10 cellular contexts compared by ENCODE assay signal in the genomic region with DNA sequence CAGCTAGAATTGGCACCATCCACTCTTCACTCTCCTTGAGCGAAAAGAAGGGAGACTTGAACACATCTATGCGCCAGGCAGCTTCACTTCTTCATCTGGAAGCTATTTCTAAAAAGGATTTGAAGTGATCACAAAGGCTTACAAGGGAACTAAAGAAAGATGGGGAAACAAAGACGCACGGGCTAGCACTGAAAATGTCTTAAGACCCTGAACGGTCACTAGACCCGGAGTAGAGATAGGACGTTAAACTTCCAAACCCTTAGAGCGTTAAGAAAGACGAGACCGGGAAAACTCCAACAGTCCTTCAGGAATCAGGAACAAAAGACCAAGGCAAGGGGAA. TPM values are rescaled to one million over a fixed set of nuclear protein-coding genes. Genes with fewer than 3 reads are reported as not detected.
DNase-seq lines count a peak whose midpoint lies in the region; ATAC-seq and TF ChIP-seq lines count a peak whose summit lies in the region.
"Had no signal": no experiment of that assay in that cellular context is flagged by ENCODE, and none has a peak within 500 bp of the region (broad histone marks: within the 10 kb centered on the region; RNA-seq: fewer than 3 reads in every experiment).

No MANE protein-coding gene starts in this region.

- TF ChIP-seq POLR2A in transverse colon (IDR thresholded peaks at IDR 0.05) = no peak

- no peaks in the 10 kb centered on the region for H3K9me3 Mint-ChIP-seq in activated T-cell treated with anti-CD3 and anti-CD28 coated beads, Interleukin-2, amount 50 U/mL, for 4 hours
- H3K9me3 Mint-ChIP-seq in activated T-helper 1 cell treated with anti-CD3 and anti-CD28 coated beads, Interleukin-12 subunit alpha, Interleukin-12 subunit beta, Interleukin-2, Interleukin-4 antibody, amounts not matched to agents 30 ng/mL and 10 ng/mL and 1 ng/mL, durations not matched to agents 14 hours and 24 hours and 36 hours = no peaks in the 10 kb centered on the region
- H3K9me3 Mint-ChIP-seq: effector memory CD8-positive, alpha-beta T cell had no signal

- H3K27ac ChIP-seq in left lung = peak overlapping the region in 1 of 2 donors; percentile 0
- no peak overlapping the region for H3K27ac ChIP-seq in thymus (ENCODE audit: low read depth)
- H3K27ac ChIP-seq in transverse colon = no peak overlapping the region
- H3K27ac ChIP-seq: neutrophil had no signal

- no peak for ATAC-seq in activated T-cell treated with anti-CD3 and anti-CD28 coated beads, Interleukin-2, amount 50 U/mL, for 4 hours
- ATAC-seq in left lung = peak; percentile 4

- 36% methylated on average over 10 of the region's 10 CpGs for WGBS in thymus
- WGBS in transverse colon (ENCODE audit: low coverage in 1 of 2), 2 donors = 43% methylated on average over 10 of the region's 10 CpGs; no CpG with 5 or more reads in 1 of the 2 donors

- TF ChIP-seq CTCF in left lung (IDR thresholded peaks at IDR 0.05) (no peak), transverse colon (IDR thresholded peaks at IDR 0.05) (no peak)

- peaks cover 6% of the 10 kb centered on the region for H3K4me1 Mint-ChIP-seq in activated T-cell treated with anti-CD3 and anti-CD28 coated beads, Interleukin-2, amount 50 U/mL, for 4 hours (ENCODE audit: low read depth)
- H3K4me1 Mint-ChIP-seq in activated T-helper 1 cell treated with anti-CD3 and anti-CD28 coated beads, Interleukin-12 subunit alpha, Interleukin-12 subunit beta, Interleukin-2, Interleukin-4 antibody, amounts not matched to agents 30 ng/mL and 10 ng/mL and 1 ng/mL, durations not matched to agents 14 hours and 24 hours and 36 hours (ENCODE audit: low read depth) = peaks cover 7% of the 10 kb centered on the region

- peaks cover 63% of the 10 kb centered on the region for H3K27me3 Mint-ChIP-seq in activated T-cell treated with anti-CD3 and anti-CD28 coated beads, Interleukin-2, amount 50 U/mL, for 4 hours (ENCODE audit: low read depth)
- peaks cover 77% of the 10 kb centered on the region for H3K27me3 Mint-ChIP-seq in activated T-helper 1 cell treated with anti-CD3 and anti-CD28 coated beads, Interleukin-12 subunit alpha, Interleukin-12 subunit beta, Interleukin-2, Interleukin-4 antibody, amounts not matched to agents 30 ng/mL and 10 ng/mL and 1 ng/mL, durations not matched to agents 14 hours and 24 hours and 36 hours (ENCODE audit: insufficient read depth)

- H3K4me3 ChIP-seq in left lung = peak overlapping the region; percentile 19 to 28
- H3K4me3 ChIP-seq in thymus (ENCODE audit: low read length) = peak overlapping the region; percentile 12
- peak overlapping the region in 2 of 4 donors; percentile 34 to 49 for H3K4me3 ChIP-seq in transverse colon

- TF ChIP-seq EP300 in transverse colon (IDR thresholded peaks at IDR 0.05; ENCODE audit: low read depth) = no peak

- intact Hi-C loops in activated T-helper 1 cell treated with anti-CD3 and anti-CD28 coated beads, Interleukin-12 subunit alpha, Interleukin-12 subunit beta, Interleukin-2, Interleukin-4 antibody, amounts not matched to agents 30 ng/mL and 10 ng/mL and 1 ng/mL, durations not matched to agents 14 hours and 24 hours and 36 hours (cut with micrococcal nuclease) = no loop called here
- intact Hi-C loops in left lung (cut with DNase I) = no loop called here
- intact Hi-C loops in transverse colon (cut with DNase I; ENCODE audit: low total_unique reads) = loop anchor here (10.0 kb wide), 1 partner anchor 149 kb away; a partner anchor contains a TSS

- no peak for DNase-seq in activated T-cell treated with anti-CD3 and anti-CD28 coated beads, Interleukin-2, amount 50 U/mL, for 4 hours
- no peak for DNase-seq in activated T-cell treated with anti-CD3 and anti-CD28 coated beads, Interleukin-2, amount 50 U/mL, for 48 hours
- DNase-seq in activated T-helper 1 cell treated with anti-CD3 and anti-CD28 coated beads, Interleukin-12 subunit alpha, Interleukin-12 subunit beta, Interleukin-2, Interleukin-4 antibody, amounts not matched to agents 30 ng/mL and 10 ng/mL and 1 ng/mL, durations not matched to agents 14 hours and 24 hours and 36 hours (ENCODE audit: low spot score) = no peak
- DNase-seq in left lung (no peak), DMS79 treated with DMSO at 0.1 percent for 48 hours (lab: John Stamatoyannopoulos, UW) (no peak), mesenteric fat pad (ENCODE audit: low spot score) (no peak), transverse colon (no peak)

- no peaks in the 10 kb centered on the region for H3K36me3 Mint-ChIP-seq in activated T-cell treated with anti-CD3 and anti-CD28 coated beads, Interleukin-2, amount 50 U/mL, for 4 hours (ENCODE audit: insufficient read depth)
- no peaks in the 10 kb centered on the region for H3K36me3 Mint-ChIP-seq in activated T-helper 1 cell treated with anti-CD3 and anti-CD28 coated beads, Interleukin-12 subunit alpha, Interleukin-12 subunit beta, Interleukin-2, Interleukin-4 antibody, amounts not matched to agents 30 ng/mL and 10 ng/mL and 1 ng/mL, durations not matched to agents 14 hours and 24 hours and 36 hours (ENCODE audit: low read depth)

- H3K36me3 ChIP-seq in left lung (no peaks in the 10 kb centered on the region), thymus (ENCODE audit: control insufficient read depth, insufficient read depth) (no peaks in the 10 kb centered on the region), transverse colon (no peaks in the 10 kb centered on the region)
- H3K36me3 ChIP-seq: neutrophil had no signal

- peaks cover 25 to 42% of the 10 kb centered on the region in 2 donors for H3K27me3 ChIP-seq in left lung
- peaks cover 16% of the 10 kb centered on the region for H3K27me3 ChIP-seq in thymus (ENCODE audit: control insufficient read depth, insufficient read depth)
- H3K27me3 ChIP-seq in transverse colon = peaks cover 81% of the 10 kb centered on the region

- in situ Hi-C loops in transverse colon (cut with MboI; ENCODE audit: low pct_ligation_motif_present in 1 of 4, low pct_unique_long_range_greater_than_20kb in 1 of 4, low sequenced_read_pairs in 3 of 4) = no loop called here

- H3K9me3 ChIP-seq in left lung (no peaks in the 10 kb centered on the region), thymus (ENCODE audit: control insufficient read depth) (no peaks in the 10 kb centered on the region), transverse colon (no peaks in the 10 kb centered on the region)
- H3K9me3 ChIP-seq: neutrophil had no signal

- peak overlapping the region; percentile 63 for H3K4me3 Mint-ChIP-seq in activated T-cell treated with anti-CD3 and anti-CD28 coated beads, Interleukin-2, amount 50 U/mL, for 4 hours
- H3K4me3 Mint-ChIP-seq in activated T-helper 1 cell treated with anti-CD3 and anti-CD28 coated beads, Interleukin-12 subunit alpha, Interleukin-12 subunit beta, Interleukin-2, Interleukin-4 antibody, amounts not matched to agents 30 ng/mL and 10 ng/mL and 1 ng/mL, durations not matched to agents 14 hours and 24 hours and 36 hours = peak overlapping the region; percentile 43

- no peak overlapping the region for H3K27ac Mint-ChIP-seq in activated T-helper 1 cell treated with anti-CD3 and anti-CD28 coated beads, Interleukin-12 subunit alpha, Interleukin-12 subunit beta, Interleukin-2, Interleukin-4 antibody, amounts not matched to agents 30 ng/mL and 10 ng/mL and 1 ng/mL, durations not matched to agents 14 hours and 24 hours and 36 hours
- H3K27ac Mint-ChIP-seq: effector memory CD8-positive, alpha-beta T cell had no signal

- H3K4me1 ChIP-seq in left lung (peaks cover 0 to 18% of the 10 kb centered on the region in 2 donors), thymus (ENCODE audit: control insufficient read depth, insufficient read depth, low read length) (no peaks in the 10 kb centered on the region), transverse colon (peaks cover 0 to 11% (median 7%) of the 10 kb centered on the region in 4 donors)

RNA-seq across cellular contexts. Expression of a gene that starts 47.5 kb away (rescaled TPM):
- under 1 TPM in 1 of 3 donors, not detected in 2; 0.15 TPM for total RNA-seq in activated T-cell treated with anti-CD3 and anti-CD28 coated beads, Interleukin-2, amount 50 U/mL, for 4 hours
- total RNA-seq in activated T-helper 1 cell treated with anti-CD3 and anti-CD28 coated beads, Interleukin-12 subunit alpha, Interleukin-12 subunit beta, Interleukin-2, Interleukin-4 antibody, amounts not matched to agents 30 ng/mL and 10 ng/mL and 1 ng/mL, durations not matched to agents 14 hours and 24 hours and 36 hours = 0.31 TPM in 1 of 2 replicates, not detected in the other
- total RNA-seq in left lung = 10 to 100 TPM in 1 of 2 donors, 1 to 10 TPM in 1; 8.1 to 23.7 TPM
- polyA plus RNA-seq in thymus = 1.1 TPM
- total RNA-seq in mesenteric fat pad = 1.6 TPM
- total RNA-seq in transverse colon = 10 to 100 TPM in 1 of 4 donors, 1 to 10 TPM in 3; 4.1 to 17.7 (median 6.7) TPM
